8 cellular contexts compared by ENCODE assay signal in genomic region chr10:83991986-83992753, GRCh38.
A peak's percentile ranks its signal among the peaks of the same experiment; 100 is the strongest.
DNase-seq lines count a peak whose midpoint lies in the region; ATAC-seq, FAIRE-seq and TF ChIP-seq lines count a peak whose summit lies in the region.

No MANE protein-coding gene starts in this region.

- peak; percentile 39 for DNase-seq in NCI-H146 (lab: John Stamatoyannopoulos, UW)
- no peak for DNase-seq in NCI-H146 treated with DMSO at 0.1 percent for 48 hours (lab: John Stamatoyannopoulos, UW; ENCODE audit: unreplicated experiment)
- peak; percentile 91 for DNase-seq in GM23338 (ENCODE audit: low spot score)
- DNase-seq in NCI-H1694 treated with DMSO at 0.1 percent for 48 hours (lab: John Stamatoyannopoulos, UW) = peak; percentile 4
- DNase-seq in epithelial cell of esophagus (ENCODE audit: low read depth) = peak; percentile 44
- DNase-seq in urothelium cell line (ENCODE audit: low spot score) = peak; percentile 15
- no peak for DNase-seq in AG08396 (ENCODE audit: low spot score)
- no peak for DNase-seq in DMS79 treated with DMSO at 0.1 percent for 48 hours (lab: John Stamatoyannopoulos, UW)

- TF ChIP-seq CTCF in GM23338 (conservative IDR thresholded peaks at IDR 0.05; ENCODE audit: low read depth in 2 of 2) = peak; percentile 75 to 76
- TF ChIP-seq CTCF in epithelial cell of esophagus (IDR thresholded peaks at IDR 0.05; ENCODE audit: insufficient read depth, low read depth, low read length, missing control alignments) = peak; percentile 55

- no peaks in the 10 kb centered on the region for H3K4me1 ChIP-seq in GM23338 (ENCODE audit: insufficient read depth)

- H3K79me2 ChIP-seq in GM23338 (replicated peaks; ENCODE audit: insufficient read depth) = no peaks in the 10 kb centered on the region

- FAIRE-seq in urothelium cell line (lab: Jason Lieb, UNC) = no peak

- H3K36me3 Mint-ChIP-seq in GM23338 (ENCODE audit: low read depth) = no peaks in the 10 kb centered on the region

- H3K27ac ChIP-seq in GM23338 (ENCODE audit: low read depth) = no peak overlapping the region

- H3K4me3 ChIP-seq in GM23338 (no peak overlapping the region), epithelial cell of esophagus (ENCODE audit: low read length) (no peak overlapping the region)

- H3K9me2 ChIP-seq in GM23338 (ENCODE audit: insufficient read depth) = 0 out of 2 replicates have a peak, but pooled peaks cover 4% of the 10 kb centered on the region

- no peaks in the 10 kb centered on the region for H4K20me1 ChIP-seq in GM23338 (replicated peaks; ENCODE audit: insufficient read depth)

- no peaks in the 10 kb centered on the region for H3K36me3 ChIP-seq in GM23338 (ENCODE audit: insufficient read depth)

- no peaks in the 10 kb centered on the region for H3K27me3 ChIP-seq in GM23338 (ENCODE audit: insufficient read depth)

- H3K27ac Mint-ChIP-seq in GM23338 = no peak overlapping the region

- H3K9me3 Mint-ChIP-seq in GM23338 = no peaks in the 10 kb centered on the region

- peaks cover 3% of the 10 kb centered on the region; the same call in 2 of the 3 replicates for H3K4me1 Mint-ChIP-seq in GM23338

- H2AFZ ChIP-seq in GM23338 = peak overlapping the region; percentile 76; the same call in 1 of the 2 replicates

- H3K27me3 Mint-ChIP-seq in GM23338 (ENCODE audit: insufficient read depth, low read depth, poor library complexity) = peaks cover 3% of the 10 kb centered on the region

- no peak overlapping the region for H3K4me3 Mint-ChIP-seq in GM23338

- ATAC-seq in GM23338 = peak; percentile 90

- no peaks in the 10 kb centered on the region for H3F3A ChIP-seq in GM23338 (replicated peaks; ENCODE audit: low read depth)

- no peak overlapping the region for H3K4me2 ChIP-seq in GM23338

TF ChIP-seq in GM23338, 12 proteins besides CTCF, POLR2A, EP300 and RAD21:
- TF ChIP-seq EZH2phosphoT487 (IDR thresholded peaks at IDR 0.05; ENCODE audit: unreplicated experiment) = no peak
- TF ChIP-seq NANOG (IDR thresholded peaks at IDR 0.05; ENCODE audit: borderline replicate concordance) = no peak
- TF ChIP-seq EZH2 (IDR thresholded peaks at IDR 0.05; ENCODE audit: low read depth, unreplicated experiment) = no peak
- TF ChIP-seq, protein P1, sequence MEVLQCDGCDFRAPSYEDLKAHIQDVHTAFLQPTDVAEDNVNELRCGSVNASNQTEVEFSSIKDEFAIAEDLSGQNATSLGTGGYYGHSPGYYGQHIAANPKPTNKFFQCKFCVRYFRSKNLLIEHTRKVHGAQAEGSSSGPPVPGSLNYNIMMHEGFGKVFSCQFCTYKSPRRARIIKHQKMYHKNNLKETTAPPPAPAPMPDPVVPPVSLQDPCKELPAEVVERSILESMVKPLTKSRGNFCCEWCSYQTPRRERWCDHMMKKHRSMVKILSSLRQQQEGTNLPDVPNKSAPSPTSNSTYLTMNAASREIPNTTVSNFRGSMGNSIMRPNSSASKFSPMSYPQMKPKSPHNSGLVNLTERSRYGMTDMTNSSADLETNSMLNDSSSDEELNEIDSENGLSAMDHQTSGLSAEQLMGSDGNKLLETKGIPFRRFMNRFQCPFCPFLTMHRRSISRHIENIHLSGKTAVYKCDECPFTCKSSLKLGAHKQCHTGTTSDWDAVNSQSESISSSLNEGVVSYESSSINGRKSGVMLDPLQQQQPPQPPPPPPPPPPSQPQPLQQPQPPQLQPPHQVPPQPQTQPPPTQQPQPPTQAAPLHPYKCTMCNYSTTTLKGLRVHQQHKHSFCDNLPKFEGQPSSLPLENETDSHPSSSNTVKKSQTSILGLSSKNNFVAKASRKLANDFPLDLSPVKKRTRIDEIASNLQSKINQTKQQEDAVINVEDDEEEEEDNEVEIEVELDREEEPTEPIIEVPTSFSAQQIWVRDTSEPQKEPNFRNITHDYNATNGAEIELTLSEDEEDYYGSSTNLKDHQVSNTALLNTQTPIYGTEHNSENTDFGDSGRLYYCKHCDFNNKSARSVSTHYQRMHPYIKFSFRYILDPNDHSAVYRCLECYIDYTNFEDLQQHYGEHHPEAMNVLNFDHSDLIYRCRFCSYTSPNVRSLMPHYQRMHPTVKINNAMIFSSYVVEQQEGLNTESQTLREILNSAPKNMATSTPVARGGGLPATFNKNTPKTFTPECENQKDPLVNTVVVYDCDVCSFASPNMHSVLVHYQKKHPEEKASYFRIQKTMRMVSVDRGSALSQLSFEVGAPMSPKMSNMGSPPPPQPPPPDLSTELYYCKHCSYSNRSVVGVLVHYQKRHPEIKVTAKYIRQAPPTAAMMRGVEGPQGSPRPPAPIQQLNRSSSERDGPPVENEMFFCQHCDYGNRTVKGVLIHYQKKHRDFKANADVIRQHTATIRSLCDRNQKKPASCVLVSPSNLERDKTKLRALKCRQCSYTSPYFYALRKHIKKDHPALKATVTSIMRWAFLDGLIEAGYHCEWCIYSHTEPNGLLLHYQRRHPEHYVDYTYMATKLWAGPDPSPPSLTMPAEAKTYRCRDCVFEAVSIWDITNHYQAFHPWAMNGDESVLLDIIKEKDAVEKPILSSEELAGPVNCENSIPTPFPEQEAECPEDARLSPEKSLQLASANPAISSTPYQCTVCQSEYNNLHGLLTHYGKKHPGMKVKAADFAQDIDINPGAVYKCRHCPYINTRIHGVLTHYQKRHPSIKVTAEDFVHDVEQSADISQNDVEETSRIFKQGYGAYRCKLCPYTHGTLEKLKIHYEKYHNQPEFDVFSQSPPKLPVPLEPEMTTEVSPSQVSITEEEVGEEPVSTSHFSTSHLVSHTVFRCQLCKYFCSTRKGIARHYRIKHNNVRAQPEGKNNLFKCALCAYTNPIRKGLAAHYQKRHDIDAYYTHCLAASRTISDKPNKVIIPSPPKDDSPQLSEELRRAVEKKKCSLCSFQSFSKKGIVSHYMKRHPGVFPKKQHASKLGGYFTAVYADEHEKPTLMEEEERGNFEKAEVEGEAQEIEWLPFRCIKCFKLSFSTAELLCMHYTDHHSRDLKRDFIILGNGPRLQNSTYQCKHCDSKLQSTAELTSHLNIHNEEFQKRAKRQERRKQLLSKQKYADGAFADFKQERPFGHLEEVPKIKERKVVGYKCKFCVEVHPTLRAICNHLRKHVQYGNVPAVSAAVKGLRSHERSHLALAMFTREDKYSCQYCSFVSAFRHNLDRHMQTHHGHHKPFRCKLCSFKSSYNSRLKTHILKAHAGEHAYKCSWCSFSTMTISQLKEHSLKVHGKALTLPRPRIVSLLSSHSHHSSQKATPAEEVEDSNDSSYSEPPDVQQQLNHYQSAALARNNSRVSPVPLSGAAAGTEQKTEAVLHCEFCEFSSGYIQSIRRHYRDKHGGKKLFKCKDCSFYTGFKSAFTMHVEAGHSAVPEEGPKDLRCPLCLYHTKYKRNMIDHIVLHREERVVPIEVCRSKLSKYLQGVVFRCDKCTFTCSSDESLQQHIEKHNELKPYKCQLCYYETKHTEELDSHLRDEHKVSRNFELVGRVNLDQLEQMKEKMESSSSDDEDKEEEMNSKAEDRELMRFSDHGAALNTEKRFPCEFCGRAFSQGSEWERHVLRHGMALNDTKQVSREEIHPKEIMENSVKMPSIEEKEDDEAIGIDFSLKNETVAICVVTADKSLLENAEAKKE (CRISPR knock-in tag; IDR thresholded peaks at IDR 0.05) = no peak
- TF ChIP-seq JUNB (IDR thresholded peaks at IDR 0.05; ENCODE audit: unreplicated experiment) = no peak
- TF ChIP-seq STAT1 (IDR thresholded peaks at IDR 0.05; ENCODE audit: unreplicated experiment) = no peak
- TF ChIP-seq ZNF114 (CRISPR knock-in tag; IDR thresholded peaks at IDR 0.05) = no peak
- no peak for TF ChIP-seq ETS1 (IDR thresholded peaks at IDR 0.05)
- TF ChIP-seq POLR2AphosphoS5 (IDR thresholded peaks at IDR 0.05; ENCODE audit: low read depth) = no peak
- no peak for TF ChIP-seq ZNF331 (CRISPR knock-in tag; IDR thresholded peaks at IDR 0.05; ENCODE audit: low read depth)
- TF ChIP-seq CREB1 (CRISPR knock-in tag; IDR thresholded peaks at IDR 0.05; ENCODE audit: low read depth) = no peak
- no peak for TF ChIP-seq REST (IDR thresholded peaks at IDR 0.05; ENCODE audit: unreplicated experiment)

Comparison
In these comparisons a context has a peak if more than half of its experiments do, and no peak if none do; other contexts are left out.
1. DNase-seq: peak in NCI-H146 (single experiment), GM23338 (single experiment), NCI-H1694 treated with DMSO at 0.1 percent for 48 hours (single experiment), epithelial cell of esophagus (single experiment) and urothelium cell line (single experiment); none in NCI-H146 treated with DMSO at 0.1 percent for 48 hours (single experiment), AG08396 (single experiment) and DMS79 treated with DMSO at 0.1 percent for 48 hours (single experiment).